11 cellular contexts compared by ENCODE assay signal in the genomic region with DNA sequence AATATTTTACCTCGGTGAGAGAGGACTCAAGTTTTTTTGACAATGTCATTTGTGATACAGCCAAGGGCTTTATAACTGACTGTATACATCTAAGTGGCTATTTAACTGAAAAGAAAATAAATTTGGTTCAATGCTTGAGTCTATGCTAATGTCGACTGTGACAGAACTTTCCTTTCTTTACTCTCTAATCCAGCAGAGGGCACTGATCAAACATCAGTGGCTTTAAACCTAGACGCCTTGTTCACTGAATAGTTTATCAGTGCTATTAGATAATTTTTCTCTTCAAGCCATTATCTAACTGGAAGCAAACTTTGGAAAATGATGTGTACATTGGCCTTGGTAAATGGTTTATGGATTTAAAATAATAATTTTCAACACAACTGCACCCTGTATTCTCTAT.
DNase-seq lines count a peak whose midpoint lies in the region; ATAC-seq, FAIRE-seq and TF ChIP-seq lines count a peak whose summit lies in the region.
"Had no signal": no experiment of that assay in that cellular context is flagged by ENCODE, and none has a peak within 500 bp of the region (broad histone marks: within the 10 kb centered on the region; RNA-seq: fewer than 3 reads in every experiment).

No MANE protein-coding gene starts in this region.

- no peak for TF ChIP-seq CTCF in choroid plexus epithelial cell (conservative IDR thresholded peaks at IDR 0.05; ENCODE audit: low read depth, low read length)
- no peak for TF ChIP-seq CTCF in RWPE1 (conservative IDR thresholded peaks at IDR 0.05; ENCODE audit: low read depth)

- H3K4me1 Mint-ChIP-seq in activated CD4-positive, alpha-beta T cell treated with anti-CD3 and anti-CD28 coated beads, Interleukin-2, amount 10 ng/mL, durations not matched to agents 7 days and 5 days, result no peaks in the 10 kb centered on the region
- H3K4me1 Mint-ChIP-seq: memory B cell had no signal

- ATAC-seq in HG03442 (IDR thresholded peaks at IDR 0.05; ENCODE audit: unreplicated experiment), result peak; percentile 64
- no peak for ATAC-seq in HG03025 (IDR thresholded peaks at IDR 0.05; ENCODE audit: low FRiP score, unreplicated experiment)

- H3K27ac ChIP-seq in RWPE1, result no peak overlapping the region

- CTCF ChIA-PET in activated CD4-positive, alpha-beta T cell treated with anti-CD3 and anti-CD28 coated beads, Interleukin-2, amount 10 ng/mL, durations not matched to agents 7 days and 5 days (lab: Charles Lee), result no interaction called here
- CTCF ChIA-PET in RWPE1 (lab: Yijun Ruan, JAX), result no interaction called here

- DNase-seq in ACHN, result peak; percentile 9
- DNase-seq in GM18507 (ENCODE audit: extremely low spot score, insufficient read length, low read depth), result no peak
- peak; percentile 11 for DNase-seq in choroid plexus epithelial cell (ENCODE audit: low read depth)
- no peak for DNase-seq in NK-92 treated with Interleukin-12 subunit alpha and Interleukin-12 subunit beta, amount 100 ng/mL, for 24 hours (lab: John Stamatoyannopoulos, UW)
- DNase-seq in activated CD4-positive, alpha-beta T cell treated with anti-CD3 and anti-CD28 coated beads, Interleukin-2, amount 10 ng/mL, durations not matched to agents 7 days and 5 days, result no peak
- no peak for DNase-seq in RWPE1 (ENCODE audit: low spot score)
- DNase-seq: NCI-H510A treated with DMSO at 0.1 percent for 48 hours; stimulated activated CD4-positive, alpha-beta T cell treated with anti-CD3 and anti-CD28 coated beads, Interleukin-2, amount 100 ng/mL, for 24 hours had no signal

- peak; percentile 80 for FAIRE-seq in GM18507 (lab: Jason Lieb, UNC)

- POLR2A ChIA-PET in activated CD4-positive, alpha-beta T cell treated with anti-CD3 and anti-CD28 coated beads, Interleukin-2, amount 10 ng/mL, durations not matched to agents 7 days and 5 days (lab: Charles Lee), result no interaction called here
- POLR2A ChIA-PET in RWPE1 (lab: Yijun Ruan, JAX; ENCODE audit: low non-redundant PET), result no interaction called here

- no peak overlapping the region for H3K4me3 Mint-ChIP-seq in activated CD4-positive, alpha-beta T cell treated with anti-CD3 and anti-CD28 coated beads, Interleukin-2, amount 10 ng/mL, durations not matched to agents 7 days and 5 days
- H3K4me3 Mint-ChIP-seq: memory B cell had no signal

- in situ Hi-C loops in ACHN (cut with HindIII; ENCODE audit: low pct_ligation_motif_present, low pct_unique_long_range_greater_than_20kb, low sequenced_read_pairs), result no loop called here

- H3K27me3 Mint-ChIP-seq in activated CD4-positive, alpha-beta T cell treated with anti-CD3 and anti-CD28 coated beads, Interleukin-2, amount 10 ng/mL, durations not matched to agents 7 days and 5 days, result no peaks in the 10 kb centered on the region

- no peaks in the 10 kb centered on the region for H3K36me3 Mint-ChIP-seq in activated CD4-positive, alpha-beta T cell treated with anti-CD3 and anti-CD28 coated beads, Interleukin-2, amount 10 ng/mL, durations not matched to agents 7 days and 5 days (ENCODE audit: low read depth)
- H3K36me3 Mint-ChIP-seq: memory B cell had no signal

- H3K4me3 ChIP-seq in choroid plexus epithelial cell (ENCODE audit: low read depth, low read length), result no peak overlapping the region

- peaks cover 5% of the 10 kb centered on the region for H3K9me3 Mint-ChIP-seq in activated CD4-positive, alpha-beta T cell treated with anti-CD3 and anti-CD28 coated beads, Interleukin-2, amount 10 ng/mL, durations not matched to agents 7 days and 5 days

- H3K27ac Mint-ChIP-seq in activated CD4-positive, alpha-beta T cell treated with anti-CD3 and anti-CD28 coated beads, Interleukin-2, amount 10 ng/mL, durations not matched to agents 7 days and 5 days, result no peak overlapping the region
- H3K27ac Mint-ChIP-seq: memory B cell had no signal

Comparison
In these comparisons a context has a peak if more than half of its experiments do, and no peak if none do; other contexts are left out.
1. DNase-seq: peak in ACHN (single experiment) and choroid plexus epithelial cell (single experiment); none in GM18507 (single experiment), NK-92 treated with Interleukin-12 subunit alpha and Interleukin-12 subunit beta, amount 100 ng/mL, for 24 hours (single experiment), activated CD4-positive, alpha-beta T cell treated with anti-CD3 and anti-CD28 coated beads, Interleukin-2, amount 10 ng/mL, durations not matched to agents 7 days and 5 days (single experiment) and RWPE1 (single experiment).